33 cellular contexts compared by ENCODE assay signal in genomic region chr2:126270587-126270986, GRCh38.
"Had no signal": no experiment of that assay in that cellular context is flagged by ENCODE, and none has a peak within 500 bp of the region (broad histone marks: within the 10 kb centered on the region; RNA-seq: fewer than 3 reads in every experiment).

No MANE protein-coding gene starts in this region.

- H3K36me3 ChIP-seq: adrenal gland, ascending aorta, brain microvascular endothelial cell, breast epithelium, cardiac muscle cell had no signal

- ATAC-seq: activated naive CD4-positive, alpha-beta T cell treated with anti-CD3 and anti-CD28 coated beads, Interleukin-2, amount 50 U/mL, for 72 hours; activated naive CD8-positive, alpha-beta T cell treated with anti-CD3 and anti-CD28 coated beads, Interleukin-2, amount 50 U/mL, for 24 hours; activated T-cell treated with anti-CD3 and anti-CD28 coated beads, Interleukin-2, amount 50 U/mL, for 4 hours; activated T-cell treated with anti-CD3 and anti-CD28 coated beads, Interleukin-2, amount 50 U/mL, for 72 hours; activated T-helper 17 cell treated with anti-CD3 and anti-CD28 coated beads, Interleukin-2, amount 50 U/mL, for 72 hours; body of pancreas had no signal

- H3K4me1 ChIP-seq: adrenal gland, ascending aorta, body of pancreas, breast epithelium had no signal

- H3K9me3 ChIP-seq: adrenal gland, ascending aorta, body of pancreas, breast epithelium had no signal

- H3K4me3 ChIP-seq: adrenal gland, ascending aorta, body of pancreas, breast epithelium, cardiac muscle cell had no signal

- H3K27me3 ChIP-seq: adrenal gland, ascending aorta, body of pancreas, brain microvascular endothelial cell, breast epithelium, cardiac muscle cell had no signal

- FAIRE-seq: astrocyte had no signal

- H3K27ac ChIP-seq: adrenal gland, ascending aorta, body of pancreas, brain microvascular endothelial cell, breast epithelium, cardiac muscle cell had no signal

- DNase-seq: activated effector memory CD4-positive, alpha-beta T cell treated with anti-CD3 and anti-CD28 coated beads, Interleukin-2, amount 50 U/mL, for 16 hours; activated effector memory CD4-positive, alpha-beta T cell treated with Interleukin-2 at 50 U/mL for 16 hours; activated gamma-delta T cell; activated gamma-delta T cell treated with Interleukin-2 at 50 U/mL for 16 hours; activated naive CD4-positive, alpha-beta T cell; activated naive CD4-positive, alpha-beta T cell treated with anti-CD3 and anti-CD28 coated beads for 36 hours; activated naive CD4-positive, alpha-beta T cell treated with anti-CD3 and anti-CD28 coated beads, Interleukin-2, amount 10 ng/mL, durations not matched to agents 7 days and 5 days; activated naive CD4-positive, alpha-beta T cell treated with anti-CD3 and anti-CD28 coated beads, Interleukin-2, amount 50 U/mL, for 16 hours; activated naive CD4-positive, alpha-beta T cell treated with Interleukin-2 at 50 U/mL for 16 hours; activated naive CD8-positive, alpha-beta T cell treated with anti-CD3 and anti-CD28 coated beads for 36 hours; activated naive CD8-positive, alpha-beta T cell treated with anti-CD3 and anti-CD28 coated beads, Interleukin-2, amount 10 ng/mL, durations not matched to agents 7 days and 5 days; activated naive CD8-positive, alpha-beta T cell treated with anti-CD3 and anti-CD28 coated beads, Interleukin-2, amount 50 U/mL, for 24 hours; activated T-cell treated with anti-CD3 and anti-CD28 coated beads, Interleukin-2, amount 50 U/mL, for 1 hour; activated T-cell treated with anti-CD3 and anti-CD28 coated beads, Interleukin-2, amount 50 U/mL, for 24 hours; activated T-cell treated with anti-CD3 and anti-CD28 coated beads, Interleukin-2, amount 50 U/mL, for 4 hours; activated T-cell treated with anti-CD3 and anti-CD28 coated beads, Interleukin-2, amount 50 U/mL, for 48 hours; activated T-cell treated with anti-CD3 and anti-CD28 coated beads, Interleukin-2, amount 50 U/mL, for 72 hours; adrenal gland; amniotic stem cell; amygdala; anterior cingulate cortex; aorta; body of pancreas; brain microvascular endothelial cell; caudate nucleus; central memory CD4-positive, alpha-beta T cell; cerebellar nuclear complex had no signal
